Comparison of ENCODE assay signal across 7 cellular contexts in the genomic region with DNA sequence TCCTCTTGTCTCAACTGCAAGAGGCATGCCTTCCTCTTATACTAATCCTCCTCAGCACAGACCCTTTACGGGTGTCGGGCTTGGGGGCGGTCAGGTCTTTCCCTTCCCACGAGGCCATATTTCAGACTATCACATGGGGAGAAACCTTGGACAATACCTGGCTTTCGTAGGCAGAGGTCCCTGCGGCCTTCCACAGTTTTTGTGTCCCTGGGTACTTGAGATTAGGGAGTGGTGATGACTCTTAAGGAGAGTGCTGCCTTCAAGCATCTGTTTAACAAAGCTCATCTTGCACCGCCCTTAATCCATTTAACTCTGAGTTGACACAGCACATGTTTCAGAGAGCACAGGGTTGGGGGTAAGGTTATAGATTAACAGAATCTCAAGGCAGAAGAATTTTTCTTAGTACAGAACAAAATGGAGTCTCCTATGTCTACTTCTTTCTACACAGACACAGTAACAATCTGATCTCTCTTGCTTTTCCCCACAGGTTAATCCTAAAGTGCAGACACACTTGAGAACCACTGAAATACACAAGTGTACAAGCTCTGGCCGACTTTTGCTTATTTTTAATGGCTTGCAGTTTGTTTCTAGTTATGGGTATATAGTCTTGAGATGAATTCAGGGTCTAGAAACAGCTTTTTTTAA. TPM values are rescaled to one million over a fixed set of nuclear protein-coding genes. Genes with fewer than 3 reads are reported as not detected.
DNase-seq lines count a peak whose midpoint lies in the region; ATAC-seq, FAIRE-seq and TF ChIP-seq lines count a peak whose summit lies in the region.
"Not testable (repeated sequence)": the region's sequence is repeated elsewhere in the genome, so short reads cannot be mapped to it uniquely, and the experiment has no call there.

No MANE protein-coding gene starts in this region.

- H3K4me1 ChIP-seq in GM23338 (ENCODE audit: insufficient read depth) (peaks cover 21% of the 10 kb centered on the region), endodermal cell (ENCODE audit: control insufficient read depth, insufficient read depth, low read length) (peaks cover 12% of the 10 kb centered on the region), HepG2 (ENCODE audit: insufficient read depth, low read length) (peaks cover 61% of the 10 kb centered on the region), neuronal stem cell (ENCODE audit: control insufficient read depth in 2 of 2, insufficient read depth in 1 of 2, low read depth in 1 of 2, low read length in 2 of 2) (peaks cover 0 to 13% of the 10 kb centered on the region in 2 donors)

- not testable (repeated sequence) for BruUV-seq in HepG2 (replicated peaks; lab: Mats Ljungman, UMichigan)

- ATAC-seq in GM23338; HepG2; stimulated activated memory B cell treated with anti-CD40 and anti-IgM and Interleukin-4, amounts not matched to agents 10 μg/mL and 1 μg/mL and 100 μg/mL, for 72 hours: not testable (repeated sequence)

- not testable (repeated sequence) for H3K4me2 ChIP-seq in GM23338
- H3K4me2 ChIP-seq in HepG2 (ENCODE audit: low read depth, low read length) (peak overlapping the region; percentile 50), neuronal stem cell (ENCODE audit: insufficient read depth, low read length, poor library complexity, severe bottlenecking) (peak overlapping the region; percentile 48)

- H4K20me1 ChIP-seq in GM23338 (replicated peaks; ENCODE audit: insufficient read depth); HepG2 (ENCODE audit: insufficient read depth, low read length): not testable (repeated sequence)

- H3K27ac Mint-ChIP-seq in GM23338, result peak overlapping the region; percentile 37; the same call in 1 of the 2 replicates
- peak overlapping the region; percentile 73 for H3K27ac Mint-ChIP-seq in activated T-helper 2 cell treated with anti-CD3 and anti-CD28 coated beads, Interferon-gamma antibody, Interleukin-2, Interleukin-4, amounts not matched to agents 10 μg/mL and 5 μg/mL and 100 μg/mL, durations not matched to agents 14 hours and 24 hours and 36 hours
- H3K27ac Mint-ChIP-seq in endodermal cell, result peak overlapping the region; percentile 93
- H3K27ac Mint-ChIP-seq in stimulated activated memory B cell treated with anti-CD40 and anti-IgM and Interleukin-4, amounts not matched to agents 10 μg/mL and 1 μg/mL and 100 μg/mL, for 72 hours, result peak overlapping the region; percentile 58

- CTCF ChIA-PET in HepG2 (lab: Yijun Ruan, JAX; ENCODE audit: low intra/inter-chr PET ratio, low total read pairs), result not testable (repeated sequence)

- H3K4me3 ChIP-seq in GM23338; endodermal cell (ENCODE audit: low read length); HepG2 (replicated peaks in 1 of 3; ENCODE audit: insufficient read depth in 1 of 3, low read depth in 2 of 3, low read length in 3 of 3); neuronal stem cell (ENCODE audit: low read length in 2 of 2): not testable (repeated sequence)

- H3K23ac ChIP-seq in neuronal stem cell (ENCODE audit: low read depth, low read length, poor library complexity), result not testable (repeated sequence)

- not testable (repeated sequence) for H3K36me3 ChIP-seq in GM23338 (ENCODE audit: insufficient read depth); HepG2 (replicated peaks in 1 of 2; ENCODE audit: control insufficient read depth in 1 of 2, insufficient read depth in 2 of 2, low read length in 2 of 2)
- H3K36me3 ChIP-seq in endodermal cell (ENCODE audit: control insufficient read depth, insufficient read depth, low read length), result peaks cover 11% of the 10 kb centered on the region
- peaks cover 3 to 64% of the 10 kb centered on the region in 2 donors for H3K36me3 ChIP-seq in neuronal stem cell (replicated peaks in 1 of 2; ENCODE audit: control insufficient read depth in 2 of 2, insufficient read depth in 2 of 2, low read length in 2 of 2)

- POLR2A ChIA-PET in HepG2 (lab: Yijun Ruan, JAX), result interaction anchor here (1.4 kb wide), 1 partner anchor 21 kb away, joined by 15 read pairs; the partner anchor contains the start of gene DNAJB4

- H3K79me1 ChIP-seq in neuronal stem cell (ENCODE audit: low read depth, low read length), result not testable (repeated sequence)

- H2BK15ac ChIP-seq in neuronal stem cell (ENCODE audit: low read length), result not testable (repeated sequence)

- H2AFZ ChIP-seq in GM23338; neuronal stem cell (ENCODE audit: low read length): not testable (repeated sequence)
- H2AFZ ChIP-seq in HepG2 (ENCODE audit: low read length), result peak overlapping the region; percentile 8

- not testable (repeated sequence) for H2BK5ac ChIP-seq in neuronal stem cell (ENCODE audit: low read length)

- not testable (repeated sequence) for H3F3A ChIP-seq in GM23338 (replicated peaks; ENCODE audit: low read depth)

- H3K27ac ChIP-seq in GM23338 (ENCODE audit: low read depth) (peak overlapping the region; percentile 47; the same call in 1 of the 2 replicates), HepG2 (ENCODE audit: extremely low read length, insufficient read depth, low read length) (peak overlapping the region; percentile 71), neuronal stem cell (replicated peaks; ENCODE audit: low read length) (peak overlapping the region; percentile 94)
- not testable (repeated sequence) for H3K27ac ChIP-seq in endodermal cell (ENCODE audit: low read depth, low read length)

- in situ Hi-C loops in HepG2 (cut with HindIII; ENCODE audit: extremely low pct_ligation_motif_present, low pct_unique_long_range_greater_than_20kb), result not testable (repeated sequence)

- H3K9me2 ChIP-seq in GM23338 (ENCODE audit: insufficient read depth), result not testable (repeated sequence)

- H3K9ac ChIP-seq in endodermal cell (ENCODE audit: extremely low read depth, low read length, poor library complexity, severe bottlenecking); neuronal stem cell (ENCODE audit: low read depth, low read length, poor library complexity): not testable (repeated sequence)
- H3K9ac ChIP-seq in HepG2 (ENCODE audit: insufficient read depth, low read depth, low read length), result peak overlapping the region; percentile 20; the same call in 1 of the 2 replicates

- intact Hi-C loops in activated T-helper 2 cell treated with anti-CD3 and anti-CD28 coated beads, Interferon-gamma antibody, Interleukin-2, Interleukin-4, amounts not matched to agents 10 μg/mL and 5 μg/mL and 100 μg/mL, durations not matched to agents 14 hours and 24 hours and 36 hours (cut with micrococcal nuclease); HepG2 (cut with micrococcal nuclease; ENCODE audit: unreplicated experiment): not testable (repeated sequence)

- H3K27me3 ChIP-seq in GM23338 (ENCODE audit: insufficient read depth); endodermal cell (ENCODE audit: control insufficient read depth, insufficient read depth, low read length, poor library complexity, severe bottlenecking); HepG2 (ENCODE audit: control insufficient read depth in 1 of 2, insufficient read depth in 2 of 2, low read length in 2 of 2); neuronal stem cell (ENCODE audit: control insufficient read depth in 3 of 3, insufficient read depth in 3 of 3, low read depth in 1 of 3, low read length in 3 of 3): not testable (repeated sequence)

- H3K4ac ChIP-seq in neuronal stem cell (ENCODE audit: low read length), result not testable (repeated sequence)

- not testable (repeated sequence) for H3K36me3 Mint-ChIP-seq in GM23338 (ENCODE audit: low read depth); endodermal cell (ENCODE audit: low read depth); stimulated activated memory B cell treated with anti-CD40 and anti-IgM and Interleukin-4, amounts not matched to agents 10 μg/mL and 1 μg/mL and 100 μg/mL, for 72 hours
- peaks cover 38% of the 10 kb centered on the region for H3K36me3 Mint-ChIP-seq in activated T-helper 2 cell treated with anti-CD3 and anti-CD28 coated beads, Interferon-gamma antibody, Interleukin-2, Interleukin-4, amounts not matched to agents 10 μg/mL and 5 μg/mL and 100 μg/mL, durations not matched to agents 14 hours and 24 hours and 36 hours (ENCODE audit: low read depth)

- H4K91ac ChIP-seq in neuronal stem cell (ENCODE audit: low read depth, low read length, poor library complexity), result not testable (repeated sequence)

- H3K9me3 Mint-ChIP-seq in GM23338; activated T-helper 2 cell treated with anti-CD3 and anti-CD28 coated beads, Interferon-gamma antibody, Interleukin-2, Interleukin-4, amounts not matched to agents 10 μg/mL and 5 μg/mL and 100 μg/mL, durations not matched to agents 14 hours and 24 hours and 36 hours; endodermal cell; stimulated activated memory B cell treated with anti-CD40 and anti-IgM and Interleukin-4, amounts not matched to agents 10 μg/mL and 1 μg/mL and 100 μg/mL, for 72 hours: not testable (repeated sequence)

- not testable (repeated sequence) for TF ChIP-seq EP300 in HepG2 (IDR thresholded peaks at IDR 0.05; ENCODE audit: low read depth in 2 of 2, low read length in 2 of 2); HepG2 (CRISPR knock-in tag; IDR thresholded peaks at IDR 0.05; ENCODE audit: borderline replicate concordance)

- peaks cover 86% of the 10 kb centered on the region for H3K79me2 ChIP-seq in GM23338 (replicated peaks; ENCODE audit: insufficient read depth)
- peaks cover 39% of the 10 kb centered on the region for H3K79me2 ChIP-seq in HepG2 (ENCODE audit: insufficient read depth, low read length)

- not testable (repeated sequence) for TF ChIP-seq CTCF in GM23338 (conservative IDR thresholded peaks at IDR 0.05; ENCODE audit: low read depth in 2 of 2); endodermal cell (conservative IDR thresholded peaks at IDR 0.05); HepG2 (CRISPR knock-in tag; IDR thresholded peaks at IDR 0.05)

- H4K8ac ChIP-seq in neuronal stem cell (ENCODE audit: low read depth, low read length), result not testable (repeated sequence)

- H3K14ac ChIP-seq in neuronal stem cell (ENCODE audit: low read length), result not testable (repeated sequence)

- not testable (repeated sequence) for TF ChIP-seq RAD21 in HepG2 (CRISPR knock-in tag; IDR thresholded peaks at IDR 0.05)

- peak; percentile 37 for FAIRE-seq in HepG2 (lab: Jason Lieb, UNC)

- WGBS in endodermal cell (ENCODE audit: insufficient coverage in 1 of 2, insufficient read length in 1 of 2), 2 experiments, result 72 to 100% methylated on average over 4 to 7 of the region's 8 CpGs
- 36% methylated on average over 7 of the region's 8 CpGs for WGBS in HepG2 (ENCODE audit: low lambda C conversion rate)
- whole genome bisulfite sequencing in neuronal stem cell (ENCODE audit: extremely low coverage in 2 of 2, insufficient read length in 2 of 2, insufficient replicate concordance in 1 of 2), 2 donors, result no CpG with 5 or more reads among the region's 8 CpGs

- not testable (repeated sequence) for H3K27me3 Mint-ChIP-seq in GM23338 (ENCODE audit: insufficient read depth, low read depth, poor library complexity); activated T-helper 2 cell treated with anti-CD3 and anti-CD28 coated beads, Interferon-gamma antibody, Interleukin-2, Interleukin-4, amounts not matched to agents 10 μg/mL and 5 μg/mL and 100 μg/mL, durations not matched to agents 14 hours and 24 hours and 36 hours (ENCODE audit: low read depth); endodermal cell (ENCODE audit: insufficient read depth); stimulated activated memory B cell treated with anti-CD40 and anti-IgM and Interleukin-4, amounts not matched to agents 10 μg/mL and 1 μg/mL and 100 μg/mL, for 72 hours

- not testable (repeated sequence) for H2BK12ac ChIP-seq in neuronal stem cell (ENCODE audit: low read length)

- not testable (repeated sequence) for H3K18ac ChIP-seq in neuronal stem cell (ENCODE audit: low read length)

- not testable (repeated sequence) for H3K4me3 Mint-ChIP-seq in GM23338; activated T-helper 2 cell treated with anti-CD3 and anti-CD28 coated beads, Interferon-gamma antibody, Interleukin-2, Interleukin-4, amounts not matched to agents 10 μg/mL and 5 μg/mL and 100 μg/mL, durations not matched to agents 14 hours and 24 hours and 36 hours (ENCODE audit: low read depth); endodermal cell; stimulated activated memory B cell treated with anti-CD40 and anti-IgM and Interleukin-4, amounts not matched to agents 10 μg/mL and 1 μg/mL and 100 μg/mL, for 72 hours

- H2BK120ac ChIP-seq in neuronal stem cell (ENCODE audit: low read depth, low read length), result not testable (repeated sequence)

- not testable (repeated sequence) for H2AK5ac ChIP-seq in neuronal stem cell (ENCODE audit: low read depth, low read length)

- not testable (repeated sequence) for DNase-seq in GM23338 (ENCODE audit: low spot score); activated T-helper 2 cell treated with anti-CD3 and anti-CD28 coated beads, Interferon-gamma antibody, Interleukin-2, Interleukin-4, amounts not matched to agents 10 μg/mL and 5 μg/mL and 100 μg/mL, durations not matched to agents 14 hours and 24 hours and 36 hours (ENCODE audit: low spot score); endodermal cell; HepG2 (ENCODE audit: low spot score); neuronal stem cell (ENCODE audit: low spot score)
- DNase-seq in NCI-H82 (lab: John Stamatoyannopoulos, UW), result peak; percentile 67

- H3K9me3 ChIP-seq in endodermal cell (ENCODE audit: control insufficient read depth, low read length); HepG2 (ENCODE audit: low read length); neuronal stem cell (replicated peaks in 1 of 2; ENCODE audit: control insufficient read depth in 2 of 2, insufficient read depth in 1 of 2, low read depth in 1 of 2, low read length in 2 of 2): not testable (repeated sequence)

- TF ChIP-seq POLR2A in HepG2 (IDR thresholded peaks at IDR 0.05; ENCODE audit: insufficient read depth in 1 of 2, low read depth in 2 of 2, low read length in 2 of 2), result not testable (repeated sequence)

- H3K4me1 Mint-ChIP-seq in GM23338 (peaks cover 37% of the 10 kb centered on the region), endodermal cell (peaks cover 47% of the 10 kb centered on the region)
- H3K4me1 Mint-ChIP-seq in activated T-helper 2 cell treated with anti-CD3 and anti-CD28 coated beads, Interferon-gamma antibody, Interleukin-2, Interleukin-4, amounts not matched to agents 10 μg/mL and 5 μg/mL and 100 μg/mL, durations not matched to agents 14 hours and 24 hours and 36 hours (ENCODE audit: low read depth), result peaks cover 48% of the 10 kb centered on the region
- H3K4me1 Mint-ChIP-seq in stimulated activated memory B cell treated with anti-CD40 and anti-IgM and Interleukin-4, amounts not matched to agents 10 μg/mL and 1 μg/mL and 100 μg/mL, for 72 hours, result peaks cover 31% of the 10 kb centered on the region

RNA-seq across cellular contexts. Expression of gene FUBP1, which starts 4.6 kb away (rescaled TPM):
- total RNA-seq in GM23338 (2014; rRNA removed; shearing (Covaris generic)), result 308 and 321 TPM in 2 replicates
- polyA plus RNA-seq in GM23338 (2016; fragmentation: Nextera tagmentation; extraction: Ambion mirVana), result 194 and 212 TPM in 2 replicates
- 262 and 269 TPM in 2 replicates for total RNA-seq in activated T-helper 2 cell treated with anti-CD3 and anti-CD28 coated beads, Interferon-gamma antibody, Interleukin-2, Interleukin-4, amounts not matched to agents 10 μg/mL and 5 μg/mL and 100 μg/mL, durations not matched to agents 14 hours and 24 hours and 36 hours
- total RNA-seq in endodermal cell, result 100 to 1,000 TPM; 220 to 242 TPM
- 247 TPM for polyA plus RNA-seq in endodermal cell (2013, experiment 1 of 2)
- polyA plus RNA-seq in endodermal cell (2013, experiment 2 of 2), result 226 TPM
- total RNA-seq in HepG2 (2016; rRNA removed; fragmentation: Illumina TruSeq; extraction: Trizol), result 166 and 192 TPM in 2 replicates
- total RNA-seq in HepG2 (2016; cell fraction: cytosol; rRNA removed; fragmentation: Illumina TruSeq; extraction: Trizol; ENCODE audit: low read depth), result 14.8 and 18.6 TPM in 2 replicates
- total RNA-seq in HepG2 (2016; cell fraction: insoluble cytoplasmic fraction; rRNA removed; fragmentation: Illumina TruSeq; extraction: Trizol), result 164 and 178 TPM in 2 replicates
- total RNA-seq in HepG2 (2016; cell fraction: membrane; rRNA removed; fragmentation: Illumina TruSeq; extraction: Trizol), result 33.3 and 42.9 TPM in 2 replicates
- total RNA-seq in HepG2 (2016; cell fraction: nucleus; rRNA removed; fragmentation: Illumina TruSeq; extraction: Trizol), result 243 and 259 TPM in 2 replicates
- 97.5 and 98.1 TPM in 2 replicates for polyA plus RNA-seq in HepG2 (2011; rRNA removed)
- polyA plus RNA-seq in HepG2 (2011; cell fraction: cytosol; rRNA removed), result 50.6 and 52.7 TPM in 2 replicates
- polyA plus RNA-seq in HepG2 (2011; cell fraction: nucleus; rRNA removed), result 159 and 189 TPM in 2 replicates
- polyA plus RNA-seq in HepG2 (2012), result 106 and 122 TPM in 2 replicates
- 6.8 and 8.4 TPM in 2 replicates for polyA plus RNA-seq in HepG2 (2016; cell fraction: cytosol; fragmentation: Illumina TruSeq; extraction: Trizol; ENCODE audit: low read depth)
- polyA plus RNA-seq in HepG2 (2016; cell fraction: insoluble cytoplasmic fraction; fragmentation: Illumina TruSeq; extraction: Trizol; ENCODE audit: low read depth), result 165 and 171 TPM in 2 replicates
- polyA plus RNA-seq in HepG2 (2016; cell fraction: membrane; fragmentation: Illumina TruSeq; extraction: Trizol; ENCODE audit: low read depth), result 18.5 and 22.5 TPM in 2 replicates
- polyA plus RNA-seq in HepG2 (2016; cell fraction: nucleus; fragmentation: Illumina TruSeq; extraction: Trizol; ENCODE audit: insufficient read depth, low read depth), result 212 and 220 TPM in 2 replicates
- 143 and 421 TPM in 2 replicates for polyA minus RNA-seq in HepG2 (2011; rRNA and poly(A)+ RNA removed; ENCODE audit: low replicate concordance)
- 53.6 and 56.2 TPM in 2 replicates for polyA minus RNA-seq in HepG2 (2011; cell fraction: cytosol; rRNA and poly(A)+ RNA removed)
- polyA minus RNA-seq in HepG2 (2011; cell fraction: nucleus; rRNA and poly(A)+ RNA removed), result 426 and 458 TPM in 2 replicates
- 322 TPM for polyA plus RNA-seq in neuronal stem cell (2013, experiment 1 of 2)
- 298 TPM for polyA plus RNA-seq in neuronal stem cell (2013, experiment 2 of 2)

RNA-seq across cellular contexts. Expression of gene DNAJB4, which starts 21.3 kb away (rescaled TPM):
- total RNA-seq in GM23338 (2014; rRNA removed; shearing (Covaris generic)), result 12.9 and 14.1 TPM in 2 replicates
- polyA plus RNA-seq in GM23338 (2016; fragmentation: Nextera tagmentation; extraction: Ambion mirVana) (8.2 and 12.4 TPM in 2 replicates), HepG2 (2011; rRNA removed) (3.0 and 4.4 TPM in 2 replicates)
- total RNA-seq in activated T-helper 2 cell treated with anti-CD3 and anti-CD28 coated beads, Interferon-gamma antibody, Interleukin-2, Interleukin-4, amounts not matched to agents 10 μg/mL and 5 μg/mL and 100 μg/mL, durations not matched to agents 14 hours and 24 hours and 36 hours, result 12.5 and 14.6 TPM in 2 replicates
- total RNA-seq in endodermal cell (10 to 100 TPM; 16.4 to 38.4 TPM), HepG2 (2016; rRNA removed; fragmentation: Illumina TruSeq; extraction: Trizol) (18.6 and 25.7 TPM in 2 replicates)
- polyA plus RNA-seq in endodermal cell (2013, experiment 1 of 2), result 18.4 TPM
- polyA plus RNA-seq in endodermal cell (2013, experiment 2 of 2), result 21.3 TPM
- 2.7 and 3.0 TPM in 2 replicates for total RNA-seq in HepG2 (2016; cell fraction: cytosol; rRNA removed; fragmentation: Illumina TruSeq; extraction: Trizol; ENCODE audit: low read depth)
- total RNA-seq in HepG2 (2016; cell fraction: insoluble cytoplasmic fraction; rRNA removed; fragmentation: Illumina TruSeq; extraction: Trizol), result 16.9 and 25.9 TPM in 2 replicates
- total RNA-seq in HepG2 (2016; cell fraction: membrane; rRNA removed; fragmentation: Illumina TruSeq; extraction: Trizol), result 5.7 and 9.7 TPM in 2 replicates
- 14.1 and 15.4 TPM in 2 replicates for total RNA-seq in HepG2 (2016; cell fraction: nucleus; rRNA removed; fragmentation: Illumina TruSeq; extraction: Trizol)
- polyA plus RNA-seq in HepG2 (2011; cell fraction: cytosol; rRNA removed), result 2.3 and 2.8 TPM in 2 replicates
- 4.2 and 4.7 TPM in 2 replicates for polyA plus RNA-seq in HepG2 (2011; cell fraction: nucleus; rRNA removed)
- polyA plus RNA-seq in HepG2 (2012), result 9.3 and 9.6 TPM in 2 replicates
- 0.76 and 1.0 TPM in 2 replicates for polyA plus RNA-seq in HepG2 (2016; cell fraction: cytosol; fragmentation: Illumina TruSeq; extraction: Trizol; ENCODE audit: low read depth)
- 17.4 and 17.8 TPM in 2 replicates for polyA plus RNA-seq in HepG2 (2016; cell fraction: insoluble cytoplasmic fraction; fragmentation: Illumina TruSeq; extraction: Trizol; ENCODE audit: low read depth)
- 2.1 and 2.3 TPM in 2 replicates for polyA plus RNA-seq in HepG2 (2016; cell fraction: membrane; fragmentation: Illumina TruSeq; extraction: Trizol; ENCODE audit: low read depth)
- polyA plus RNA-seq in HepG2 (2016; cell fraction: nucleus; fragmentation: Illumina TruSeq; extraction: Trizol; ENCODE audit: insufficient read depth, low read depth), result 14.1 and 15.4 TPM in 2 replicates
- 3.2 and 9.2 TPM in 2 replicates for polyA minus RNA-seq in HepG2 (2011; rRNA and poly(A)+ RNA removed; ENCODE audit: low replicate concordance)
- polyA minus RNA-seq in HepG2 (2011; cell fraction: cytosol; rRNA and poly(A)+ RNA removed), result 5.0 and 5.2 TPM in 2 replicates
- polyA minus RNA-seq in HepG2 (2011; cell fraction: nucleus; rRNA and poly(A)+ RNA removed), result 15.8 and 16.3 TPM in 2 replicates
- polyA plus RNA-seq in neuronal stem cell (2013, experiment 1 of 2), result 40.1 TPM
- polyA plus RNA-seq in neuronal stem cell (2013, experiment 2 of 2), result 40.2 TPM

Comparison
In these comparisons a context has a peak if more than half of its experiments do, and no peak if none do; other contexts are left out.
1. H3K27ac Mint-ChIP-seq: peak in every context shown above with its lines; median percentile 93 in endodermal cell; 73 in activated T-helper 2 cell treated with anti-CD3 and anti-CD28 coated beads, Interferon-gamma antibody, Interleukin-2, Interleukin-4, amounts not matched to agents 10 μg/mL and 5 μg/mL and 100 μg/mL, durations not matched to agents 14 hours and 24 hours and 36 hours; 58 in stimulated activated memory B cell treated with anti-CD40 and anti-IgM and Interleukin-4, amounts not matched to agents 10 μg/mL and 1 μg/mL and 100 μg/mL, for 72 hours; 37 in GM23338.